18 cellular contexts compared by ENCODE assay signal in genomic region chr18:5276947-5277346, GRCh38. TPM values are rescaled to one million over a fixed set of nuclear protein-coding genes. Genes with fewer than 3 reads are reported as not detected.
A peak's percentile ranks its signal among the peaks of the same experiment; 100 is the strongest.
DNase-seq lines count a peak whose midpoint lies in the region; FAIRE-seq and TF ChIP-seq lines count a peak whose summit lies in the region.
"Had no signal": no experiment of that assay in that cellular context is flagged by ENCODE, and none has a peak within 500 bp of the region (broad histone marks: within the 10 kb centered on the region; RNA-seq: fewer than 3 reads in every experiment).

No MANE protein-coding gene starts in this region.

- peaks cover 10% of the 10 kb centered on the region for H3K4me1 Mint-ChIP-seq in neural progenitor cell
- H3K4me1 Mint-ChIP-seq: CD4-positive, alpha-beta memory T cell had no signal

- no peak overlapping the region for H3K14ac ChIP-seq in H1 (ENCODE audit: insufficient read length)

- H2BK15ac ChIP-seq in H1 (ENCODE audit: low read length): no peak overlapping the region

- no peak overlapping the region for H4K8ac ChIP-seq in H1 (ENCODE audit: extremely low read depth, insufficient read depth, low read length)

- H3K36me3 Mint-ChIP-seq in neural progenitor cell: no peaks in the 10 kb centered on the region

- peak overlapping the region in 1 of 2 experiments; percentile 19; a peak in 2 of 4 replicates for H3K4me2 ChIP-seq in H1 (ENCODE audit: insufficient read depth in 1 of 2, low read depth in 2 of 2, low read length in 2 of 2)
- peak overlapping the region; percentile 6 for H3K4me2 ChIP-seq in neural progenitor cell

- H2BK12ac ChIP-seq in H1 (ENCODE audit: low read depth, low read length): no peak overlapping the region

- H3K4me3 ChIP-seq in H1 (ENCODE audit: extremely low read depth in 1 of 4, insufficient read depth in 2 of 4, low read depth in 3 of 4, low read length in 4 of 4): no peak overlapping the region
- H3K4me3 ChIP-seq in iPS-18a (ENCODE audit: low read length): peak overlapping the region; percentile 6
- no peak overlapping the region for H3K4me3 ChIP-seq in neural progenitor cell
- H3K4me3 ChIP-seq in SJCRH30: no peak overlapping the region
- H3K4me3 ChIP-seq: GM23248, HAP-1 had no signal

- no peak overlapping the region for H2BK5ac ChIP-seq in H1 (ENCODE audit: low read depth, low read length)

- CTCF ChIA-PET in H1 (lab: Charles Lee; ENCODE audit: partially characterized antibody): no interaction called here

- no peaks in the 10 kb centered on the region for H3K23me2 ChIP-seq in H1 (ENCODE audit: low read depth, low read length)

- H2BK20ac ChIP-seq in H1 (ENCODE audit: low read length): no peak overlapping the region

- H3K36me3 ChIP-seq in H1 (ENCODE audit: control insufficient read depth in 2 of 4, insufficient read depth in 4 of 4, low read length in 3 of 4) (no peaks in the 10 kb centered on the region), iPS-18a (ENCODE audit: control insufficient read depth, low read depth, low read length) (no peaks in the 10 kb centered on the region), neural progenitor cell (peaks cover 3% of the 10 kb centered on the region), SJCRH30 (no peaks in the 10 kb centered on the region)
- H3K36me3 ChIP-seq: HAP-1 had no signal

- no peak overlapping the region for H3K27ac ChIP-seq in H1 (ENCODE audit: low read depth, low read length)
- no peak overlapping the region for H3K27ac ChIP-seq in iPS-18a (ENCODE audit: low read length)
- H3K27ac ChIP-seq in neural progenitor cell: no peak overlapping the region
- H3K27ac ChIP-seq in SJCRH30: no peak overlapping the region
- H3K27ac ChIP-seq: GM23248 had no signal

- TF ChIP-seq RAD21 in H1 (IDR thresholded peaks at IDR 0.05 in 1 of 2, conservative IDR thresholded peaks at IDR 0.05 in 1 of 2; ENCODE audit: low read depth in 2 of 2, low read length in 2 of 2): no peak

- WGBS in H1 (ENCODE audit: extremely low coverage in 1 of 2, insufficient coverage in 1 of 2, insufficient read length in 1 of 2, insufficient replicate concordance in 2 of 2, low coverage in 1 of 2, low lambda C conversion rate in 2 of 2, missing lambda C conversion rate in 1 of 2), 2 experiments: 51% methylated on average over 3 of the region's 3 CpGs; no CpG with 5 or more reads in 1 of the 2 experiments

- no peak overlapping the region for H3K23ac ChIP-seq in H1 (ENCODE audit: insufficient read length)

- no peaks in the 10 kb centered on the region for H4K20me1 ChIP-seq in H1 (replicated peaks in 1 of 2; ENCODE audit: control insufficient read depth in 1 of 2, insufficient read depth in 2 of 2, low read length in 2 of 2)
- no peaks in the 10 kb centered on the region for H4K20me1 ChIP-seq in neural progenitor cell (ENCODE audit: low read depth)

- no peak overlapping the region for H3K9ac ChIP-seq in H1 (replicated peaks in 1 of 4; ENCODE audit: extremely low read depth in 1 of 4, low read depth in 3 of 4, low read length in 3 of 4)
- no peak overlapping the region for H3K9ac ChIP-seq in iPS-18a (ENCODE audit: low read length)
- no peak overlapping the region for H3K9ac ChIP-seq in neural progenitor cell
- H3K9ac ChIP-seq: GM23248 had no signal

- no peaks in the 10 kb centered on the region for H3F3A ChIP-seq in neural progenitor cell (ENCODE audit: low read depth)

- H3K56ac ChIP-seq in H1 (replicated peaks; ENCODE audit: insufficient read length, low read depth, low read length): no peak overlapping the region

- TF ChIP-seq CTCF in H1 (IDR thresholded peaks at IDR 0.05; ENCODE audit: control extremely low read depth in 1 of 3, insufficient read depth in 1 of 3, low read depth in 1 of 3, low read length in 3 of 3) (no peak), neural progenitor cell (IDR thresholded peaks at IDR 0.05) (no peak)

- H3K27me3 ChIP-seq in H1 (replicated peaks in 1 of 4; ENCODE audit: control insufficient read depth in 3 of 4, extremely low read depth in 1 of 4, insufficient read depth in 3 of 4, low read length in 3 of 4) (no peaks in the 10 kb centered on the region), iPS-18a (ENCODE audit: control insufficient read depth, insufficient read depth, low read length) (no peaks in the 10 kb centered on the region), neural progenitor cell (peaks cover 83% of the 10 kb centered on the region), SJCRH30 (no peaks in the 10 kb centered on the region)

- no peak overlapping the region for H3K18ac ChIP-seq in H1 (ENCODE audit: extremely low read depth, low read length)

- no peaks in the 10 kb centered on the region for H3K27me3 Mint-ChIP-seq in neural progenitor cell (ENCODE audit: insufficient read depth, low read depth)

- H2AFZ ChIP-seq in H1 (ENCODE audit: low read length) (0 out of 2 replicates have a peak overlapping the region, but pooled peaks have one; percentile 60), neural progenitor cell (replicated peaks) (no peak overlapping the region)
- H2AFZ ChIP-seq: GM23248 had no signal

- TF ChIP-seq EP300 in H1 (IDR thresholded peaks at IDR 0.05; ENCODE audit: borderline replicate concordance in 1 of 2, low read depth in 2 of 2, low read length in 2 of 2): peak in 1 of 2 experiments; percentile 20; a peak in 1 of 3 replicates

- H3K27ac Mint-ChIP-seq in neural progenitor cell: no peak overlapping the region
- H3K27ac Mint-ChIP-seq: CD4-positive, alpha-beta memory T cell; HFFc6 had no signal

- H3K79me2 ChIP-seq in H1 (ENCODE audit: control insufficient read depth in 1 of 2, insufficient read depth in 2 of 2, low read length in 2 of 2) (no peaks in the 10 kb centered on the region), neural progenitor cell (ENCODE audit: low read depth) (no peaks in the 10 kb centered on the region)

- no peak overlapping the region for H4K91ac ChIP-seq in H1 (replicated peaks; ENCODE audit: insufficient read length, low read length)

- H3K9me3 ChIP-seq in H1 (ENCODE audit: insufficient read depth in 2 of 2, low read depth in 1 of 2, low read length in 1 of 2) (peaks cover under 1 to 2% of the 10 kb centered on the region in 2 experiments; a peak in 1 of 4 replicates), iPS-18a (ENCODE audit: control insufficient read depth, low read depth, low read length) (no peaks in the 10 kb centered on the region), neural progenitor cell (ENCODE audit: low read depth) (no peaks in the 10 kb centered on the region), SJCRH30 (replicated peaks) (no peaks in the 10 kb centered on the region)
- H3K9me3 ChIP-seq: Caco-2, HAP-1 had no signal

- peaks cover 6% of the 10 kb centered on the region for H3K9me3 Mint-ChIP-seq in neural progenitor cell

- H3K4me3 Mint-ChIP-seq in neural progenitor cell: no peak overlapping the region
- H3K4me3 Mint-ChIP-seq: CD4-positive, alpha-beta memory T cell; HFFc6 had no signal

- H3K79me1 ChIP-seq in H1 (ENCODE audit: low read depth, low read length): no peaks in the 10 kb centered on the region

- peak; percentile 80 for FAIRE-seq in H1 (lab: Jason Lieb, UNC)
- FAIRE-seq: G401.6, GM12892, GM19239, H54 had no signal

- H3K4me1 ChIP-seq in H1 (replicated peaks in 1 of 4; ENCODE audit: control insufficient read depth in 3 of 4, insufficient read depth in 4 of 4, low read length in 3 of 4) (peaks cover 0 to 3% (median 0%) of the 10 kb centered on the region in 4 experiments; a peak in 1 of 7 replicates), iPS-18a (ENCODE audit: control insufficient read depth, low read depth, low read length) (peaks cover 8% of the 10 kb centered on the region), neural progenitor cell (peaks cover 18% of the 10 kb centered on the region), SJCRH30 (no peaks in the 10 kb centered on the region)
- H3K4me1 ChIP-seq: Caco-2, HAP-1 had no signal

- H3K4ac ChIP-seq in H1 (replicated peaks; ENCODE audit: insufficient read length, low read depth, low read length): no peak overlapping the region

- H2AK5ac ChIP-seq in H1 (ENCODE audit: low read depth, low read length): no peak overlapping the region

- TF ChIP-seq POLR2A in H1 (IDR thresholded peaks at IDR 0.05; ENCODE audit: control extremely low read depth in 1 of 2, low read depth in 2 of 2, low read length in 2 of 2): no peak

- H2BK120ac ChIP-seq in H1 (replicated peaks; ENCODE audit: low read depth, low read length): no peak overlapping the region

- H4K5ac ChIP-seq in H1 (ENCODE audit: insufficient read length, low read depth, low read length): no peak overlapping the region

- POLR2A ChIA-PET in H1 (lab: Charles Lee; ENCODE audit: partially characterized antibody): interaction anchor here (1.3 kb wide), 1 partner anchor 10 kb away, joined by 3 read pairs; no protein-coding TSS in a partner anchor

- no peak for DNase-seq in H1 (ENCODE audit: low read depth in 1 of 2, low spot score in 2 of 2)
- DNase-seq in neural progenitor cell (ENCODE audit: low spot score): peak; percentile 31
- no peak for DNase-seq in COLO829 (ENCODE audit: low spot score)
- DNase-seq in dermis blood vessel endothelial cell: no peak
- no peak for DNase-seq in SJCRH30
- DNase-seq: C1 segment of cervical spinal cord; Caco-2; CD4-positive, alpha-beta memory T cell; DMS153; DND-41; GM23248; HFFc6 had no signal

TF ChIP-seq in H1, 55 proteins besides CTCF, POLR2A, EP300 and RAD21 (continues in another document):
- TF ChIP-seq KDM5A (IDR thresholded peaks at IDR 0.05; ENCODE audit: low read length): no peak

RNA-seq across cellular contexts. Expression of gene ZBTB14, which starts 18.6 kb away (rescaled TPM):
- total RNA-seq in H1 (2021; fragmentation: NEBNext Ultra II Directional; extraction: Animal tissue kit (Norgen Biotek cat#: 25700)): 15.8 and 18.3 TPM in 2 replicates
- polyA plus RNA-seq in H1 (2011; rRNA removed): 4.6 and 5.2 TPM in 2 replicates
- polyA plus RNA-seq in H1 (2011; cell fraction: cytosol; rRNA removed): 10.7 TPM
- polyA plus RNA-seq in H1 (2011; cell fraction: nucleus; rRNA removed): 7.0 TPM
- 8.0 to 15.1 TPM (median 9.7 TPM) in 4 replicates for polyA plus RNA-seq in H1 (2012, experiment 1 of 2)
- 2.6 TPM for polyA plus RNA-seq in H1 (2012, experiment 2 of 2)
- polyA plus RNA-seq in H1 (2013, experiment 1 of 2): 10.8 TPM
- 8.7 TPM for polyA plus RNA-seq in H1 (2013, experiment 2 of 2)
- polyA minus RNA-seq in H1 (2011; rRNA and poly(A)+ RNA removed): 11.4 and 14.2 TPM in 2 replicates
- 9.8 TPM for polyA minus RNA-seq in H1 (2011; cell fraction: cytosol; rRNA and poly(A)+ RNA removed)
- 15.3 TPM for polyA minus RNA-seq in H1 (2011; cell fraction: nucleus; rRNA and poly(A)+ RNA removed)
- total RNA-seq in neural progenitor cell (ENCODE audit: low replicate concordance): 16.1 and 22.5 TPM in 2 replicates
- 15.6 and 17.9 TPM in 2 replicates for total RNA-seq in dermis blood vessel endothelial cell
- 10.9 and 15.2 TPM in 2 replicates for total RNA-seq in SJCRH30 (2014; rRNA removed; shearing (Covaris generic))
